ENCODE assay signal across 9 cellular contexts in the genomic region with DNA sequence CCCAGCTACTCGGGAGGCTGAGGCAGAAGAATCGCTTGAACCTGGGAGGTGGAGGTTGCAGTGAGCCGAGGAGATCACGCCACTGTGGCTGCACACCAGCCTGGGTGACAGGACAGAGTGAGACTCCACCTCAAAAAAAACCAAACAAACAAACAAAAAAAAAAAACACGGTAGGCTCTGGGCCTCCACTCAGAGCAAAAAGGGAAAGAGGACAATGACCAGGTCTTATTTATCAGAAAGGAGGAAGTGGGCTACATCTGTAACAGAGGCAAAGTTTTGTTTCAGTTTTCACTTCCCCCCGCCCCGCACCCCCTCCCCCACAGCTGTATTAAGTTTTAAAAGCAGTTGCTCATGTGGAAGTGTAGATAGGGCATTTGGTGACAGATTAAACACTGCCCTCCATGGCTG.
DNase-seq lines count a peak whose midpoint lies in the region; ATAC-seq and TF ChIP-seq lines count a peak whose summit lies in the region.
"Had no signal": no experiment of that assay in that cellular context is flagged by ENCODE, and none has a peak within 500 bp of the region (broad histone marks: within the 10 kb centered on the region; RNA-seq: fewer than 3 reads in every experiment).

No MANE protein-coding gene starts in this region.

- H3K9me3 Mint-ChIP-seq in CD8-positive, alpha-beta T cell: no peaks in the 10 kb centered on the region

- H3K9me3 ChIP-seq in Peyer's patch (no peaks in the 10 kb centered on the region), tibial artery (no peaks in the 10 kb centered on the region)
- H3K9me3 ChIP-seq in CD8-positive, alpha-beta T cell (ENCODE audit: low read length): no peaks in the 10 kb centered on the region

- CTCF ChIA-PET in CD8-positive, alpha-beta T cell (lab: Charles Lee): interaction anchor here (1.4 kb wide), 1 partner anchor 11 kb away, joined by 4 read pairs; no protein-coding TSS in a partner anchor

- DNase-seq in Right ventricle myocardium inferior (ENCODE audit: missing footprints) (peak; percentile 57), Right ventricle myocardium superior (no peak), Peyer's patch (peak in 2 of 3 donors; percentile 45 to 65), tibial artery (no peak), GOT3 (lab: John Stamatoyannopoulos, UW) (no peak)
- DNase-seq in CD8-positive, alpha-beta T cell: no peak
- no peak for DNase-seq in effector CD4-positive, alpha-beta T cell
- DNase-seq: foreskin melanocyte had no signal

- H3K27me3 ChIP-seq in Peyer's patch (no peaks in the 10 kb centered on the region), tibial artery (no peaks in the 10 kb centered on the region)
- no peaks in the 10 kb centered on the region for H3K27me3 ChIP-seq in CD8-positive, alpha-beta T cell (ENCODE audit: insufficient read depth, low read length)

- H3K36me3 ChIP-seq in Peyer's patch: no peaks in the 10 kb centered on the region
- H3K36me3 ChIP-seq in tibial artery: no peaks in the 10 kb centered on the region
- H3K36me3 ChIP-seq in CD8-positive, alpha-beta T cell (ENCODE audit: insufficient read depth, low read length): no peaks in the 10 kb centered on the region

- POLR2A ChIA-PET in CD8-positive, alpha-beta T cell (lab: Charles Lee): no interaction called here

- ATAC-seq in Right ventricle myocardium inferior (no peak), Right ventricle myocardium superior (ENCODE audit: poor library complexity) (no peak), HG03039 (IDR thresholded peaks at IDR 0.05; ENCODE audit: unreplicated experiment) (peak; percentile 86)
- ATAC-seq in CD8-positive, alpha-beta T cell: no peak

- peak overlapping the region in 1 of 4 donors; percentile 52 for H3K27ac ChIP-seq in Peyer's patch
- peak overlapping the region; percentile 31 to 76 for H3K27ac ChIP-seq in tibial artery
- no peak overlapping the region for H3K27ac ChIP-seq in CD8-positive, alpha-beta T cell (ENCODE audit: low read depth, low read length)

- H3K4me1 ChIP-seq in Peyer's patch: peaks cover 0 to 12% (median 4%) of the 10 kb centered on the region in 4 donors
- peaks cover 0 to 96% (median 46%) of the 10 kb centered on the region in 4 donors for H3K4me1 ChIP-seq in tibial artery
- no peaks in the 10 kb centered on the region for H3K4me1 ChIP-seq in CD8-positive, alpha-beta T cell (ENCODE audit: insufficient read depth, low read length)

- H3K4me3 ChIP-seq in Peyer's patch (no peak overlapping the region), tibial artery (no peak overlapping the region)
- no peak overlapping the region for H3K4me3 ChIP-seq in CD8-positive, alpha-beta T cell (ENCODE audit: low read depth, low read length)

- H3K27ac Mint-ChIP-seq in CD8-positive, alpha-beta T cell: no peak overlapping the region

- TF ChIP-seq POLR2A in Peyer's patch (IDR thresholded peaks at IDR 0.05): no peak

- H3K36me3 Mint-ChIP-seq in CD8-positive, alpha-beta T cell: no peaks in the 10 kb centered on the region

- no peaks in the 10 kb centered on the region for H3K27me3 Mint-ChIP-seq in CD8-positive, alpha-beta T cell (ENCODE audit: low read depth)

- intact Hi-C loops in Right ventricle myocardium inferior (cut with DNase I): no loop called here
- intact Hi-C loops in Right ventricle myocardium superior (cut with DNase I): no loop called here
- intact Hi-C loops in tibial artery (cut with DNase I; ENCODE audit: low total_unique reads): no loop called here
- intact Hi-C loops in CD8-positive, alpha-beta T cell (cut with DNase I, micrococcal nuclease): no loop called here

- no peak overlapping the region for H3K4me3 Mint-ChIP-seq in CD8-positive, alpha-beta T cell

- H3K4me1 Mint-ChIP-seq in CD8-positive, alpha-beta T cell (ENCODE audit: low read depth): peaks cover 2% of the 10 kb centered on the region

- no peak for TF ChIP-seq CTCF in Peyer's patch (IDR thresholded peaks at IDR 0.05)
- no peak for TF ChIP-seq CTCF in tibial artery (IDR thresholded peaks at IDR 0.05)
- TF ChIP-seq CTCF in CD8-positive, alpha-beta T cell (IDR thresholded peaks at IDR 0.05): no peak

Comparison
In these comparisons a context has a peak if more than half of its experiments do, and no peak if none do; other contexts are left out.
1. DNase-seq: peak in Right ventricle myocardium inferior (single experiment) and Peyer's patch (2 of 3); none in Right ventricle myocardium superior (single experiment), tibial artery (0 of 2), GOT3 (single experiment), CD8-positive, alpha-beta T cell (0 of 7) and effector CD4-positive, alpha-beta T cell (single experiment).